In genomic region chr11:39361557-39361956, GRCh38 we compare ENCODE assay signal across 1 cellular context.
TF ChIP-seq lines count a peak whose summit lies in the region.

No MANE protein-coding gene starts in this region.

TF ChIP-seq in SK-N-SH treated with all-trans-retinoic acid at 6 μM for 48 hours, 23 proteins besides CTCF, POLR2A, EP300 and RAD21 (continued from another document):
- TF ChIP-seq, protein P1, sequence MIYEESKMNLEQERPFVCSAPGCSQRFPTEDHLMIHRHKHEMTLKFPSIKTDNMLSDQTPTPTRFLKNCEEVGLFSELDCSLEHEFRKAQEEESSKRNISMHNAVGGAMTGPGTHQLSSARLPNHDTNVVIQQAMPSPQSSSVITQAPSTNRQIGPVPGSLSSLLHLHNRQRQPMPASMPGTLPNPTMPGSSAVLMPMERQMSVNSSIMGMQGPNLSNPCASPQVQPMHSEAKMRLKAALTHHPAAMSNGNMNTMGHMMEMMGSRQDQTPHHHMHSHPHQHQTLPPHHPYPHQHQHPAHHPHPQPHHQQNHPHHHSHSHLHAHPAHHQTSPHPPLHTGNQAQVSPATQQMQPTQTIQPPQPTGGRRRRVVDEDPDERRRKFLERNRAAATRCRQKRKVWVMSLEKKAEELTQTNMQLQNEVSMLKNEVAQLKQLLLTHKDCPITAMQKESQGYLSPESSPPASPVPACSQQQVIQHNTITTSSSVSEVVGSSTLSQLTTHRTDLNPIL (CRISPR knock-in tag; IDR thresholded peaks at IDR 0.05; ENCODE audit: low read depth) = no peak
- TF ChIP-seq OSR1 (CRISPR knock-in tag; IDR thresholded peaks at IDR 0.05) (no peak), ZC3H10 (CRISPR knock-in tag; IDR thresholded peaks at IDR 0.05) (no peak), TCF4 (CRISPR knock-in tag; IDR thresholded peaks at IDR 0.05; ENCODE audit: borderline replicate concordance) (no peak), ZFP30 (CRISPR knock-in tag; IDR thresholded peaks at IDR 0.05) (no peak)
- TF ChIP-seq, protein P2, sequence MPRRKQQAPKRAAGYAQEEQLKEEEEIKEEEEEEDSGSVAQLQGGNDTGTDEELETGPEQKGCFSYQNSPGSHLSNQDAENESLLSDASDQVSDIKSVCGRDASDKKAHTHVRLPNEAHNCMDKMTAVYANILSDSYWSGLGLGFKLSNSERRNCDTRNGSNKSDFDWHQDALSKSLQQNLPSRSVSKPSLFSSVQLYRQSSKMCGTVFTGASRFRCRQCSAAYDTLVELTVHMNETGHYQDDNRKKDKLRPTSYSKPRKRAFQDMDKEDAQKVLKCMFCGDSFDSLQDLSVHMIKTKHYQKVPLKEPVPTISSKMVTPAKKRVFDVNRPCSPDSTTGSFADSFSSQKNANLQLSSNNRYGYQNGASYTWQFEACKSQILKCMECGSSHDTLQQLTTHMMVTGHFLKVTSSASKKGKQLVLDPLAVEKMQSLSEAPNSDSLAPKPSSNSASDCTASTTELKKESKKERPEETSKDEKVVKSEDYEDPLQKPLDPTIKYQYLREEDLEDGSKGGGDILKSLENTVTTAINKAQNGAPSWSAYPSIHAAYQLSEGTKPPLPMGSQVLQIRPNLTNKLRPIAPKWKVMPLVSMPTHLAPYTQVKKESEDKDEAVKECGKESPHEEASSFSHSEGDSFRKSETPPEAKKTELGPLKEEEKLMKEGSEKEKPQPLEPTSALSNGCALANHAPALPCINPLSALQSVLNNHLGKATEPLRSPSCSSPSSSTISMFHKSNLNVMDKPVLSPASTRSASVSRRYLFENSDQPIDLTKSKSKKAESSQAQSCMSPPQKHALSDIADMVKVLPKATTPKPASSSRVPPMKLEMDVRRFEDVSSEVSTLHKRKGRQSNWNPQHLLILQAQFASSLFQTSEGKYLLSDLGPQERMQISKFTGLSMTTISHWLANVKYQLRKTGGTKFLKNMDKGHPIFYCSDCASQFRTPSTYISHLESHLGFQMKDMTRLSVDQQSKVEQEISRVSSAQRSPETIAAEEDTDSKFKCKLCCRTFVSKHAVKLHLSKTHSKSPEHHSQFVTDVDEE (CRISPR knock-in tag; IDR thresholded peaks at IDR 0.05) = no peak
